23 cellular contexts compared by ENCODE assay signal in the genomic region with DNA sequence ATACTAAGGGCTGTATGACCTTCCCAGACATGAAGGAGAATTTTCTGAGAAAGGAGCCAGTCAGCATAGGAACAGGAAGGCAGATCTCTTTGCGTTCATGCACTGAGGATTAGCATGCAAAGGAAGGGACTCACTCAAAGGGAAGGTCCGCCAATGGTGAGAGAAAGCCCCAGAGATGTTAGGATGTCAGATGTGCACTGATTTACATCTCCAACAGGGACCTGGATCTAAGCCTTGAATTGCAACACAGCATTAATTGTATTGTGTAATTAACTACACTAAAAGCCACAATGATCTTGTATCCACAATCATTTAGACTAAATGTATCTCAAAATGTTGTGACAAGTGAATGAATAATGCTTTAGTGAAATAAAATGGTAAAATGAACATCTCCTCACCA. TPM values are rescaled to one million over a fixed set of nuclear protein-coding genes. Genes with fewer than 3 reads are reported as not detected.
"Had no signal": no experiment of that assay in that cellular context is flagged by ENCODE, and none has a peak within 500 bp of the region (broad histone marks: within the 10 kb centered on the region; RNA-seq: fewer than 3 reads in every experiment).

No MANE protein-coding gene starts in this region.

- ATAC-seq: activated CD8-positive, alpha-beta T cell treated with anti-CD3 and anti-CD28 coated beads, Interleukin-2, amount 10 ng/mL, durations not matched to agents 7 days and 5 days; T-helper 17 cell; WTC11 had no signal

- H3K9me3 ChIP-seq: adrenal gland had no signal

- H3K4me2 ChIP-seq: KMS-11 had no signal

- H3K4me1 Mint-ChIP-seq: activated naive CD8-positive, alpha-beta T cell treated with anti-CD3 and anti-CD28 coated beads, Interleukin-2, amount 10 ng/mL, durations not matched to agents 7 days and 5 days; central memory CD8-positive, alpha-beta T cell; T-helper 17 cell had no signal

- H3K36me3 Mint-ChIP-seq: activated naive CD8-positive, alpha-beta T cell treated with anti-CD3 and anti-CD28 coated beads, Interleukin-2, amount 10 ng/mL, durations not matched to agents 7 days and 5 days; WTC11 had no signal

- H3K27ac ChIP-seq: adrenal gland, KMS-11 had no signal

- H3K27me3 ChIP-seq: adrenal gland had no signal

- H3K9ac ChIP-seq: KMS-11 had no signal

- H3K27ac Mint-ChIP-seq: activated CD8-positive, alpha-beta T cell treated with anti-CD3 and anti-CD28 coated beads, Interleukin-2, amount 10 ng/mL, durations not matched to agents 7 days and 5 days; activated naive CD8-positive, alpha-beta T cell treated with anti-CD3 and anti-CD28 coated beads, Interleukin-2, amount 10 ng/mL, durations not matched to agents 7 days and 5 days; T-helper 17 cell; WTC11 had no signal

- H3K4me1 ChIP-seq: adrenal gland had no signal

- H3K4me3 ChIP-seq: adrenal gland had no signal

- DNase-seq: activated CD4-positive, alpha-beta T cell treated with anti-CD3 and anti-CD28 coated beads for 48 hours; activated CD4-positive, alpha-beta T cell treated with anti-CD3 and anti-CD28 coated beads, Interleukin-2, amount 50 U/mL, for 4 hours; activated CD4-positive, CD25-positive, alpha-beta regulatory T cell treated with anti-CD3 and anti-CD28 coated beads, Interleukin-2, amount 50 U/mL, for 72 hours; activated CD8-positive, alpha-beta memory T cell treated with anti-CD3 and anti-CD28 coated beads, Interleukin-2, amount 50 U/mL, for 48 hours; activated CD8-positive, alpha-beta T cell treated with anti-CD3 and anti-CD28 coated beads, Interleukin-2, amount 10 ng/mL, durations not matched to agents 7 days and 5 days; activated naive CD4-positive, alpha-beta T cell treated with anti-CD3 and anti-CD28 coated beads, Interleukin-2, amount 50 U/mL, for 16 hours; activated naive CD8-positive, alpha-beta T cell treated with anti-CD3 and anti-CD28 coated beads, Interleukin-2, amount 10 ng/mL, durations not matched to agents 7 days and 5 days; activated T-cell treated with anti-CD3 and anti-CD28 coated beads, Interleukin-2, amount 50 U/mL, for 1 hour; adrenal gland; anterior cingulate cortex; MM.1S; NCI-H1105; NCI-H1436; NCI-H1694 treated with DMSO at 0.1 percent for 48 hours; NCI-H2029 treated with DMSO at 0.1 percent for 48 hours; NCI-H510A treated with DMSO at 0.1 percent for 48 hours; NCI-H69; SIG-M5; T-helper 17 cell; T-helper 9 cell had no signal

- H3K36me3 ChIP-seq: adrenal gland had no signal

- H3K9me3 Mint-ChIP-seq: activated naive CD8-positive, alpha-beta T cell treated with anti-CD3 and anti-CD28 coated beads, Interleukin-2, amount 10 ng/mL, durations not matched to agents 7 days and 5 days; central memory CD8-positive, alpha-beta T cell; WTC11 had no signal

- H3K4me3 Mint-ChIP-seq: activated CD8-positive, alpha-beta T cell treated with anti-CD3 and anti-CD28 coated beads, Interleukin-2, amount 10 ng/mL, durations not matched to agents 7 days and 5 days; activated naive CD8-positive, alpha-beta T cell treated with anti-CD3 and anti-CD28 coated beads, Interleukin-2, amount 10 ng/mL, durations not matched to agents 7 days and 5 days; central memory CD8-positive, alpha-beta T cell; T-helper 17 cell; WTC11 had no signal

RNA-seq across cellular contexts. Expression of a gene that starts 4.1 kb away (rescaled TPM):
- total RNA-seq: activated CD8-positive, alpha-beta T cell treated with anti-CD3 and anti-CD28 coated beads, Interleukin-2, amount 10 ng/mL, durations not matched to agents 7 days and 5 days; activated naive CD8-positive, alpha-beta T cell treated with anti-CD3 and anti-CD28 coated beads, Interleukin-2, amount 10 ng/mL, durations not matched to agents 7 days and 5 days; T-helper 17 cell had no signal
